Comparison of ENCODE assay signal across 14 cellular contexts in genomic region chr18:58501033-58501432, GRCh38.
DNase-seq lines count a peak whose midpoint lies in the region; ATAC-seq and TF ChIP-seq lines count a peak whose summit lies in the region.
"Had no signal": no experiment of that assay in that cellular context is flagged by ENCODE, and none has a peak within 500 bp of the region (broad histone marks: within the 10 kb centered on the region; RNA-seq: fewer than 3 reads in every experiment).

No MANE protein-coding gene starts in this region.

- peak in 1 of 2 donors; percentile 15 for DNase-seq in cardiac muscle cell (ENCODE audit: low read depth in 1 of 2, low spot score in 1 of 2)
- DNase-seq in left cardiac atrium, result no peak
- DNase-seq in RPMI8226, result peak; percentile 58
- DNase-seq in activated T-cell treated with anti-CD3 and anti-CD28 coated beads, Interleukin-2, amount 50 U/mL, for 48 hours, result no peak
- no peak for DNase-seq in stimulated activated CD4-positive, alpha-beta T cell treated with anti-CD3 and anti-CD28 coated beads, Interleukin-12 subunit alpha, Interleukin-12 subunit beta, amount 100 ng/mL, for 4 hours
- no peak for DNase-seq in upper lobe of left lung
- no peak for DNase-seq in T-cell
- DNase-seq: MG63, T-helper 9 cell had no signal

- H3K36me3 Mint-ChIP-seq in T-cell, result no peaks in the 10 kb centered on the region
- H3K36me3 Mint-ChIP-seq: natural killer cell treated with Interleukin-12 subunit alpha and Interleukin-12 subunit beta and Interleukin-15 and Interleukin-18, amount 100 ng/mL, for 72 hours had no signal

- intact Hi-C loops in left cardiac atrium (cut with DNase I), result no loop called here

- ATAC-seq in left cardiac atrium, result no peak
- peak; percentile 42 for ATAC-seq in HG03159 (IDR thresholded peaks at IDR 0.05; ENCODE audit: unreplicated experiment)
- ATAC-seq in upper lobe of left lung (ENCODE audit: low FRiP score in 2 of 2), result no peak
- ATAC-seq in T-cell (replicated peaks in 1 of 4), result no peak
- ATAC-seq: HCT116; natural killer cell treated with Interleukin-12 subunit alpha and Interleukin-12 subunit beta and Interleukin-15 and Interleukin-18, amount 100 ng/mL, for 72 hours had no signal

- CTCF ChIA-PET in T-cell (lab: Charles Lee), result interaction anchor here in 1 of 2 donors (0.6 to 1.0 kb wide), 3 partner anchors 10 to 171 kb away, joined by 3 to 4 read pairs (median 4); no protein-coding TSS in a partner anchor

- H3K27ac ChIP-seq in cardiac muscle cell, result peak overlapping the region; percentile 65
- H3K27ac ChIP-seq in upper lobe of left lung, result no peak overlapping the region

- no peaks in the 10 kb centered on the region for H3K9me3 ChIP-seq in cardiac muscle cell (ENCODE audit: low read depth)
- no peaks in the 10 kb centered on the region for H3K9me3 ChIP-seq in upper lobe of left lung
- H3K9me3 ChIP-seq: MG63 had no signal

- no peak for TF ChIP-seq POLR2A in upper lobe of left lung (IDR thresholded peaks at IDR 0.05)

- TF ChIP-seq CTCF in cardiac muscle cell (IDR thresholded peaks at IDR 0.05; ENCODE audit: low read depth, low read length), result no peak
- TF ChIP-seq CTCF in upper lobe of left lung (IDR thresholded peaks at IDR 0.05), result no peak

- peaks cover 15 to 25% (median 24%) of the 10 kb centered on the region in 3 donors for H3K4me1 Mint-ChIP-seq in T-cell

- H3K36me3 ChIP-seq in cardiac muscle cell, result peaks cover 65% of the 10 kb centered on the region
- H3K36me3 ChIP-seq in upper lobe of left lung, result no peaks in the 10 kb centered on the region
- H3K36me3 ChIP-seq: MG63 had no signal

- no peak overlapping the region for H3K4me3 Mint-ChIP-seq in T-cell
- H3K4me3 Mint-ChIP-seq: dendritic cell treated with granulocyte-macrophage colony-stimulating factor and Interleukin-4, amounts not matched to agents 40 ng/mL and 50 ng/mL, for 4 days; natural killer cell treated with Interleukin-12 subunit alpha and Interleukin-12 subunit beta and Interleukin-15 and Interleukin-18, amount 100 ng/mL, for 72 hours had no signal

- WGBS in upper lobe of left lung, 2 donors, result 51 to 52% methylated on average over 4 of the region's 4 CpGs

- H3K27me3 ChIP-seq in cardiac muscle cell (no peaks in the 10 kb centered on the region), upper lobe of left lung (no peaks in the 10 kb centered on the region)
- H3K27me3 ChIP-seq: MG63 had no signal

- TF ChIP-seq EP300 in upper lobe of left lung (IDR thresholded peaks at IDR 0.05), result no peak

- H3K4me1 ChIP-seq in cardiac muscle cell (ENCODE audit: low read depth) (peaks cover 9% of the 10 kb centered on the region), upper lobe of left lung (no peaks in the 10 kb centered on the region)

- peak overlapping the region in 1 of 2 donors; percentile 23 for H3K27ac Mint-ChIP-seq in T-cell
- H3K27ac Mint-ChIP-seq: dendritic cell treated with granulocyte-macrophage colony-stimulating factor and Interleukin-4, amounts not matched to agents 40 ng/mL and 50 ng/mL, for 4 days; natural killer cell treated with Interleukin-12 subunit alpha and Interleukin-12 subunit beta and Interleukin-15 and Interleukin-18, amount 100 ng/mL, for 72 hours had no signal

- peaks cover 15 to 17% of the 10 kb centered on the region in 2 donors for H3K27me3 Mint-ChIP-seq in T-cell

- H3K4me3 ChIP-seq in cardiac muscle cell, result no peak overlapping the region
- H3K4me3 ChIP-seq in upper lobe of left lung, result no peak overlapping the region
- H3K4me3 ChIP-seq: MG63, smooth muscle cell had no signal

- H3K9me3 Mint-ChIP-seq in T-cell, result no peaks in the 10 kb centered on the region
- H3K9me3 Mint-ChIP-seq: dendritic cell treated with granulocyte-macrophage colony-stimulating factor and Interleukin-4, amounts not matched to agents 40 ng/mL and 50 ng/mL, for 4 days; natural killer cell treated with Interleukin-12 subunit alpha and Interleukin-12 subunit beta and Interleukin-15 and Interleukin-18, amount 100 ng/mL, for 72 hours had no signal

- POLR2A ChIA-PET in T-cell (lab: Charles Lee), result interaction anchor here in 1 of 2 donors (0.6 kb wide), 1 partner anchor 260 kb away, joined by 3 read pairs; no protein-coding TSS in a partner anchor
